ENCODE assay signal across 11 cellular contexts in the genomic region with DNA sequence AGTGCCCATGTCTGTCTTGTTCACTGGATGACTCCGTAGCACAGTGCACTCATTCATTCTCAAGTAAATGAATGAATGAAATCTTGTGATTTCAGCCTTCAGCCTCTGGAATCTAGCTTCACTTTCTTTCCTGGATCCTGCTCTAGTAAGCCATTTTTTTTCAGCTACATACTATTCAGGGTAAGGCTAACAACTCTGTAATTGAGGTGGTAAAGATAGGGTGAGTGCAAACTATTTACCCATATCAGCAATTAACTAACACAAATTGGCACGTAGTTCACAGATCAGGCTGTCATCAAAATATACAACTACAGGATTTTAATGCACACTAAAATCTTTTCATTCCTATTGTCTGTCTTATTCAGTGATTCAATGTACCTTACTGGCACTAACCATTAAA.
"Had no signal": no experiment of that assay in that cellular context is flagged by ENCODE, and none has a peak within 500 bp of the region (broad histone marks: within the 10 kb centered on the region; RNA-seq: fewer than 3 reads in every experiment).

No MANE protein-coding gene starts in this region.

- H2AFZ ChIP-seq: GM23248, GM23338 had no signal

- H3K4me2 ChIP-seq: GM23338 had no signal

- H3K27ac Mint-ChIP-seq: GM23338, H9, HFFc6 had no signal

- DNase-seq: GM23248, GOT3, H7, H9, HCEC 1CT, HFFc6 had no signal

- H3K9ac ChIP-seq: GM23248 had no signal

- H3K4me1 ChIP-seq: HAP-1 had no signal

- H3K27ac ChIP-seq: GM23248 had no signal

- H3K4me3 Mint-ChIP-seq: GM23338, H9, HFFc6 had no signal

- H3K36me3 ChIP-seq: HAP-1 had no signal

- H3K4me1 Mint-ChIP-seq: H9 had no signal

- ATAC-seq: GM23338, HCT116 had no signal

- H3K9me3 Mint-ChIP-seq: HFFc6 had no signal

- H3K4me3 ChIP-seq: GM23248, GM23338, HAP-1 had no signal

- H3K9me3 ChIP-seq: HAP-1 had no signal

- FAIRE-seq: H1, H54 had no signal
